8 cellular contexts compared by ENCODE assay signal in genomic region chr17:82593590-82594087, GRCh38. TPM values are rescaled to one million over a fixed set of nuclear protein-coding genes. Genes with fewer than 3 reads are reported as not detected.
A peak's percentile ranks its signal among the peaks of the same experiment; 100 is the strongest.
DNase-seq lines count a peak whose midpoint lies in the region; ATAC-seq and TF ChIP-seq lines count a peak whose summit lies in the region.

No MANE protein-coding gene starts in this region.

- H3K9me3 Mint-ChIP-seq in activated CD8-positive, alpha-beta T cell treated with anti-CD3 and anti-CD28 coated beads, Interleukin-2, amount 10 ng/mL, durations not matched to agents 7 days and 5 days (ENCODE audit: insufficient read depth), result no peaks in the 10 kb centered on the region
- H3K9me3 Mint-ChIP-seq in stimulated activated naive B cell treated with anti-CD40 and anti-IgM and Interleukin-4, amounts not matched to agents 10 μg/mL and 1 μg/mL and 100 μg/mL, for 72 hours, result no peaks in the 10 kb centered on the region

- no peak for TF ChIP-seq CTCF in HEK293 (tag by site-specific recombination; IDR thresholded peaks at IDR 0.05)

- H3K27ac ChIP-seq in HEK293 (ENCODE audit: extremely low read depth, low read depth, low read length) (peak overlapping the region; percentile 73), iPS-18a (ENCODE audit: low read length) (peak overlapping the region; percentile 31)

- ATAC-seq in activated CD8-positive, alpha-beta T cell treated with anti-CD3 and anti-CD28 coated beads, Interleukin-2, amount 10 ng/mL, durations not matched to agents 7 days and 5 days, result no peak
- ATAC-seq in stimulated activated naive B cell treated with anti-CD40 and anti-IgM and Interleukin-4, amounts not matched to agents 10 μg/mL and 1 μg/mL and 100 μg/mL, for 72 hours (replicated peaks), result no peak

- H3K4me1 ChIP-seq in HEK293 (ENCODE audit: control insufficient read depth, insufficient read depth, low read length), result peaks cover 4% of the 10 kb centered on the region
- H3K4me1 ChIP-seq in iPS-18a (ENCODE audit: control insufficient read depth, low read depth, low read length), result peaks cover 6% of the 10 kb centered on the region

- CTCF ChIA-PET in HEK293 (lab: Yijun Ruan, JAX), result no interaction called here
- CTCF ChIA-PET in activated CD8-positive, alpha-beta T cell treated with anti-CD3 and anti-CD28 coated beads, Interleukin-2, amount 10 ng/mL, durations not matched to agents 7 days and 5 days (lab: Charles Lee), result no interaction called here

- H3K27ac Mint-ChIP-seq in activated CD8-positive, alpha-beta T cell treated with anti-CD3 and anti-CD28 coated beads, Interleukin-2, amount 10 ng/mL, durations not matched to agents 7 days and 5 days, result peak overlapping the region; percentile 92
- peak overlapping the region; percentile 93 for H3K27ac Mint-ChIP-seq in stimulated activated naive B cell treated with anti-CD40 and anti-IgM and Interleukin-4, amounts not matched to agents 10 μg/mL and 1 μg/mL and 100 μg/mL, for 72 hours

- no peak for DNase-seq in activated CD8-positive, alpha-beta T cell treated with anti-CD3 and anti-CD28 coated beads, Interleukin-2, amount 10 ng/mL, durations not matched to agents 7 days and 5 days
- DNase-seq in stimulated activated naive B cell treated with anti-CD40 and anti-IgM and Interleukin-4, amounts not matched to agents 10 μg/mL and 1 μg/mL and 100 μg/mL, for 72 hours, result no peak
- DNase-seq in stimulated activated CD4-positive, alpha-beta T cell treated with anti-CD3 and anti-CD28 coated beads, Interleukin-4, amount 100 ng/mL, for 24 hours, result no peak
- no peak for DNase-seq in NCI-H524 treated with DMSO at 0.1 percent for 48 hours (lab: John Stamatoyannopoulos, UW)
- DNase-seq in NCI-H526 (lab: John Stamatoyannopoulos, UW), result no peak
- no peak for DNase-seq in NCI-H1092 treated with DMSO at 0.1 percent for 48 hours (lab: John Stamatoyannopoulos, UW)

- H3K9me3 ChIP-seq in HEK293 (ENCODE audit: control insufficient read depth, insufficient read depth, low read depth, low read length), result no peaks in the 10 kb centered on the region
- H3K9me3 ChIP-seq in iPS-18a (ENCODE audit: control insufficient read depth, low read depth, low read length), result no peaks in the 10 kb centered on the region

- no peaks in the 10 kb centered on the region for H3K27me3 Mint-ChIP-seq in activated CD8-positive, alpha-beta T cell treated with anti-CD3 and anti-CD28 coated beads, Interleukin-2, amount 10 ng/mL, durations not matched to agents 7 days and 5 days (ENCODE audit: low read depth)
- no peaks in the 10 kb centered on the region for H3K27me3 Mint-ChIP-seq in stimulated activated naive B cell treated with anti-CD40 and anti-IgM and Interleukin-4, amounts not matched to agents 10 μg/mL and 1 μg/mL and 100 μg/mL, for 72 hours

- peak overlapping the region; percentile 68 for H3K4me3 Mint-ChIP-seq in activated CD8-positive, alpha-beta T cell treated with anti-CD3 and anti-CD28 coated beads, Interleukin-2, amount 10 ng/mL, durations not matched to agents 7 days and 5 days
- peak overlapping the region; percentile 74 to 80 for H3K4me3 Mint-ChIP-seq in stimulated activated naive B cell treated with anti-CD40 and anti-IgM and Interleukin-4, amounts not matched to agents 10 μg/mL and 1 μg/mL and 100 μg/mL, for 72 hours

- no peaks in the 10 kb centered on the region for H3K27me3 ChIP-seq in iPS-18a (ENCODE audit: control insufficient read depth, insufficient read depth, low read length)

- H3K4me1 Mint-ChIP-seq in activated CD8-positive, alpha-beta T cell treated with anti-CD3 and anti-CD28 coated beads, Interleukin-2, amount 10 ng/mL, durations not matched to agents 7 days and 5 days (ENCODE audit: low read depth), result peaks cover 38% of the 10 kb centered on the region
- H3K4me1 Mint-ChIP-seq in stimulated activated naive B cell treated with anti-CD40 and anti-IgM and Interleukin-4, amounts not matched to agents 10 μg/mL and 1 μg/mL and 100 μg/mL, for 72 hours, result peaks cover 23 to 60% of the 10 kb centered on the region in 2 donors

- peaks cover 30% of the 10 kb centered on the region for H3K36me3 Mint-ChIP-seq in activated CD8-positive, alpha-beta T cell treated with anti-CD3 and anti-CD28 coated beads, Interleukin-2, amount 10 ng/mL, durations not matched to agents 7 days and 5 days (ENCODE audit: low read depth)
- peaks cover 23 to 53% of the 10 kb centered on the region in 2 donors for H3K36me3 Mint-ChIP-seq in stimulated activated naive B cell treated with anti-CD40 and anti-IgM and Interleukin-4, amounts not matched to agents 10 μg/mL and 1 μg/mL and 100 μg/mL, for 72 hours

- H3K36me3 ChIP-seq in HEK293 (ENCODE audit: control insufficient read depth in 2 of 2, insufficient read depth in 1 of 2, low read length in 2 of 2) (peaks cover 22 to 82% of the 10 kb centered on the region in 2 experiments; a peak in 2 of 3 replicates), iPS-18a (ENCODE audit: control insufficient read depth, low read depth, low read length) (peaks cover 18% of the 10 kb centered on the region)

- H3K4me3 ChIP-seq in HEK293 (ENCODE audit: low read depth, low read length), result peak overlapping the region; percentile 44
- H3K4me3 ChIP-seq in iPS-18a (ENCODE audit: low read length), result peak overlapping the region; percentile 51

- POLR2A ChIA-PET in HEK293 (lab: Yijun Ruan, JAX), result no interaction called here
- POLR2A ChIA-PET in activated CD8-positive, alpha-beta T cell treated with anti-CD3 and anti-CD28 coated beads, Interleukin-2, amount 10 ng/mL, durations not matched to agents 7 days and 5 days (lab: Charles Lee), result no interaction called here

- no peak overlapping the region for H3K9ac ChIP-seq in iPS-18a (ENCODE audit: low read length)

TF ChIP-seq in HEK293, 187 proteins besides CTCF, POLR2A, EP300 and RAD21:
- no peak for TF ChIP-seq ATF2 (tag by site-specific recombination; IDR thresholded peaks at IDR 0.05; ENCODE audit: low read depth)
- no peak for TF ChIP-seq ZNF174 (tag by site-specific recombination; IDR thresholded peaks at IDR 0.05)
- no peak for TF ChIP-seq ZNF558 (tag by site-specific recombination; IDR thresholded peaks at IDR 0.05)
- TF ChIP-seq REPIN1 (tag by site-specific recombination; IDR thresholded peaks at IDR 0.05; ENCODE audit: low read depth), result no peak
- TF ChIP-seq ZBTB26 (tag by site-specific recombination; optimal IDR thresholded peaks at IDR 0.05), result peak; percentile 2
- no peak for TF ChIP-seq HOXA7 (CRISPR knock-in tag; IDR thresholded peaks at IDR 0.05; ENCODE audit: borderline replicate concordance)

RNA-seq across cellular contexts. Expression of gene WDR45B, which starts 54.6 kb away (rescaled TPM):
- 10 to 100 TPM; 38.2 to 40.2 TPM for total RNA-seq in activated CD8-positive, alpha-beta T cell treated with anti-CD3 and anti-CD28 coated beads, Interleukin-2, amount 10 ng/mL, durations not matched to agents 7 days and 5 days
